In genomic region chr1:192610114-192610958, GRCh38 we compare ENCODE assay signal across 8 cellular contexts. TPM values are rescaled to one million over a fixed set of nuclear protein-coding genes. Genes with fewer than 3 reads are reported as not detected.
A peak's percentile ranks its signal among the peaks of the same experiment; 100 is the strongest.
DNase-seq lines count a peak whose midpoint lies in the region; ATAC-seq, FAIRE-seq and TF ChIP-seq lines count a peak whose summit lies in the region.

No MANE protein-coding gene starts in this region.

- no peaks in the 10 kb centered on the region for H4K20me1 ChIP-seq in astrocyte (ENCODE audit: insufficient read depth, low read length)

- H3K9me3 Mint-ChIP-seq in astrocyte (ENCODE audit: unreplicated experiment) = no peaks in the 10 kb centered on the region

- H2AFZ ChIP-seq in astrocyte (ENCODE audit: low read depth, low read length) = no peak overlapping the region

- intact Hi-C loops in aorta (cut with DNase I) = no loop called here

- no peak overlapping the region for H3K4me3 ChIP-seq in astrocyte (ENCODE audit: insufficient read depth, low read depth, low read length)
- no peak overlapping the region for H3K4me3 ChIP-seq in lung
- H3K4me3 ChIP-seq in aorta (ENCODE audit: low read length in 2 of 2) = no peak overlapping the region

- no peaks in the 10 kb centered on the region for H3K9me3 ChIP-seq in astrocyte (ENCODE audit: insufficient read depth, low read depth, low read length)
- no peaks in the 10 kb centered on the region for H3K9me3 ChIP-seq in lung (ENCODE audit: control insufficient read depth in 2 of 2, insufficient read depth in 1 of 2, low read length in 1 of 2)
- H3K9me3 ChIP-seq in aorta (ENCODE audit: control insufficient read depth, low read length) = no peaks in the 10 kb centered on the region

- no peak overlapping the region for H3K27ac Mint-ChIP-seq in astrocyte (ENCODE audit: unreplicated experiment)

- H3K4me3 Mint-ChIP-seq in astrocyte (ENCODE audit: unreplicated experiment) = no peak overlapping the region

- no peaks in the 10 kb centered on the region for H3K36me3 ChIP-seq in astrocyte (ENCODE audit: insufficient read depth, low read length)
- H3K36me3 ChIP-seq in lung (ENCODE audit: control insufficient read depth in 2 of 2, insufficient read depth in 2 of 2, low read length in 2 of 2) = no peaks in the 10 kb centered on the region
- H3K36me3 ChIP-seq in aorta (ENCODE audit: control insufficient read depth in 1 of 2, insufficient read depth in 2 of 2, low read length in 1 of 2) = no peaks in the 10 kb centered on the region

- H3K27me3 Mint-ChIP-seq in astrocyte (ENCODE audit: low read depth, unreplicated experiment) = no peaks in the 10 kb centered on the region

- H3K4me2 ChIP-seq in astrocyte (ENCODE audit: low read length) = no peak overlapping the region

- TF ChIP-seq CTCF in D721Med (IDR thresholded peaks at IDR 0.05; ENCODE audit: insufficient read depth, missing control alignments) = peak; percentile 71
- peak; percentile 39 for TF ChIP-seq CTCF in astrocyte (IDR thresholded peaks at IDR 0.05; ENCODE audit: insufficient read depth, low read depth, low read length)
- peak; percentile 24 for TF ChIP-seq CTCF in lung (IDR thresholded peaks at IDR 0.05; ENCODE audit: control extremely low read depth, extremely low read depth)

- no peak for ATAC-seq in lung (ENCODE audit: insufficient read depth, low FRiP score)
- ATAC-seq in aorta (ENCODE audit: low FRiP score) = no peak
- no peak for ATAC-seq in HG02610 (IDR thresholded peaks at IDR 0.05; ENCODE audit: unreplicated experiment)

- H3K4me1 ChIP-seq in astrocyte (ENCODE audit: insufficient read depth, low read length) (no peaks in the 10 kb centered on the region), lung (ENCODE audit: control insufficient read depth in 2 of 2, insufficient read depth in 2 of 2, low read length in 2 of 2) (no peaks in the 10 kb centered on the region), aorta (ENCODE audit: control insufficient read depth in 1 of 2, insufficient read depth in 2 of 2, low read length in 2 of 2) (no peaks in the 10 kb centered on the region)

- 60 to 64% methylated on average over 3 of the region's 3 CpGs for WGBS in lung, 2 donors
- 57 to 60% methylated on average over 3 of the region's 3 CpGs for WGBS in aorta, 2 donors

- H3K36me3 Mint-ChIP-seq in astrocyte (ENCODE audit: low read depth, unreplicated experiment) = no peaks in the 10 kb centered on the region

- H3K4me1 Mint-ChIP-seq in astrocyte (ENCODE audit: low read depth, unreplicated experiment) = no peaks in the 10 kb centered on the region

- H3K9ac ChIP-seq in astrocyte (ENCODE audit: low read length) = no peak overlapping the region

- no peak overlapping the region for H3K27ac ChIP-seq in astrocyte (ENCODE audit: low read depth, low read length)
- no peak overlapping the region for H3K27ac ChIP-seq in lung (ENCODE audit: low read depth in 1 of 2, low read length in 1 of 2)
- no peak overlapping the region for H3K27ac ChIP-seq in aorta (ENCODE audit: low read depth in 1 of 2, low read length in 2 of 2)

- FAIRE-seq in D721Med (lab: Jason Lieb, UNC) (peak; percentile 93), astrocyte (lab: Jason Lieb, UNC) (no peak)

- no peaks in the 10 kb centered on the region for H3K27me3 ChIP-seq in astrocyte (ENCODE audit: insufficient read depth, low read length)
- H3K27me3 ChIP-seq in lung (ENCODE audit: control insufficient read depth, insufficient read depth) = no peaks in the 10 kb centered on the region
- H3K27me3 ChIP-seq in aorta (ENCODE audit: control insufficient read depth in 1 of 2, insufficient read depth in 2 of 2, low read length in 1 of 2) = no peaks in the 10 kb centered on the region

- H3K79me2 ChIP-seq in astrocyte (ENCODE audit: insufficient read depth, low read length) = no peaks in the 10 kb centered on the region

- DNase-seq in D721Med (ENCODE audit: insufficient read length, low spot score) = no peak
- DNase-seq in LoVo (ENCODE audit: low spot score) = peak; percentile 35
- DNase-seq in astrocyte (ENCODE audit: low read depth) = no peak
- DNase-seq in lung (ENCODE audit: low spot score) = no peak
- no peak for DNase-seq in aorta
- no peak for DNase-seq in stimulated activated CD4-positive, alpha-beta T cell treated with anti-CD3 and anti-CD28 coated beads, Interleukin-15, amount 100 ng/mL, for 24 hours
- DNase-seq in NCI-H1048 (lab: John Stamatoyannopoulos, UW) = no peak

RNA-seq across cellular contexts. Expression of gene RGS13, which starts 25.6 kb away (rescaled TPM):
- total RNA-seq in astrocyte (not detected in 2 replicates), lung (1 to 10 TPM in 1 of 2 donors, under 1 TPM in 1; 0.48 to 1.3 TPM), aorta (1 to 10 TPM in 1 of 2 donors, under 1 TPM in 1; 0.71 to 1.5 TPM)
- polyA plus RNA-seq in lung (under 1 TPM; 0.14 to 0.53 TPM), aorta (1 to 10 TPM in 1 of 2 donors, under 1 TPM in 1; 0.64 to 2.9 TPM)

RNA-seq across cellular contexts. Expression of gene RGS1, which starts 34.8 kb away (rescaled TPM):
- not detected in 2 replicates for total RNA-seq in astrocyte
- total RNA-seq in lung = 10 to 100 TPM in 1 of 2 donors, 1 to 10 TPM in 1; 7.3 to 86.6 TPM
- polyA plus RNA-seq in lung = 10 to 100 TPM in 1 of 2 donors, 1 to 10 TPM in 1; 8.0 to 34.1 TPM
- 10 to 100 TPM; 26.8 to 43.4 TPM for total RNA-seq in aorta
- 10 to 100 TPM in 1 of 2 donors, 1 to 10 TPM in 1; 4.1 to 23.3 TPM for polyA plus RNA-seq in aorta
